Comparison of ENCODE assay signal across 13 cellular contexts in the genomic region with DNA sequence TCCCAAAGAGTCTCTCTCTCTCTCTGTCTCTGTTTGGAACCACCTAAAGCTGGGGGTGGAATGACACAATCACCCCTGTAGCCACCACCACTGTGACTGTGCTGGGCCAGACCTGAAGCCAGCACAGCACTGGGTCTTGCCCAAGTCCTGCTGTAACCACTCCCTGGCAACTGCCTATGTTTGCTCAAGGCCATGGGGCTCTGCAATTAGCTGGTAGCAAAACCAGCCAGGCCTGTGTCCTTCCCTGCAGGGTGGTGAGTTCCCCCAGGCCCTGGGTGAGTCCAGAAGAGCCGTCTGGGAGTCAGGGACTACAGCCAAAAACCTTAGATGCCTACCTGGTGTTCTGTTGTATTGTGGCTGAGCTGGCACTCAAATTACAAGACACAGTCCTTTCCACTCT. TPM values are rescaled to one million over a fixed set of nuclear protein-coding genes. Genes with fewer than 3 reads are reported as not detected.
A peak's percentile ranks its signal among the peaks of the same experiment; 100 is the strongest.
DNase-seq lines count a peak whose midpoint lies in the region; TF ChIP-seq lines count a peak whose summit lies in the region.
"Had no signal": no experiment of that assay in that cellular context is flagged by ENCODE, and none has a peak within 500 bp of the region (broad histone marks: within the 10 kb centered on the region; RNA-seq: fewer than 3 reads in every experiment).

No MANE protein-coding gene starts in this region.

- POLR2A ChIA-PET in PC-9 (lab: Charles Lee; ENCODE audit: unreplicated experiment), result no interaction called here
- POLR2A ChIA-PET in activated CD4-positive, alpha-beta T cell treated with anti-CD3 and anti-CD28 coated beads, Interleukin-2, amount 10 ng/mL, durations not matched to agents 7 days and 5 days (lab: Charles Lee), result no interaction called here

- no peaks in the 10 kb centered on the region for H3K27me3 Mint-ChIP-seq in activated CD4-positive, alpha-beta T cell treated with anti-CD3 and anti-CD28 coated beads, Interleukin-2, amount 10 ng/mL, durations not matched to agents 7 days and 5 days
- H3K27me3 Mint-ChIP-seq: brain had no signal

- H3K27me3 ChIP-seq in PC-9 (ENCODE audit: insufficient read depth, low read depth) (no peaks in the 10 kb centered on the region), esophagus squamous epithelium (no peaks in the 10 kb centered on the region), prostate gland (replicated peaks; ENCODE audit: insufficient read depth) (no peaks in the 10 kb centered on the region)

- H3K36me3 ChIP-seq in PC-9 (ENCODE audit: low read depth) (no peaks in the 10 kb centered on the region), esophagus squamous epithelium (peaks cover 9 to 98% (median 13%) of the 10 kb centered on the region in 3 donors), prostate gland (peaks cover 5 to 9% of the 10 kb centered on the region in 2 donors)

- H3K4me3 Mint-ChIP-seq in activated CD4-positive, alpha-beta T cell treated with anti-CD3 and anti-CD28 coated beads, Interleukin-2, amount 10 ng/mL, durations not matched to agents 7 days and 5 days, result no peak overlapping the region
- H3K4me3 Mint-ChIP-seq: brain; CD8-positive, alpha-beta T cell had no signal

- TF ChIP-seq CTCF in LNCaP clone FGC (IDR thresholded peaks at IDR 0.05; ENCODE audit: control insufficient read depth, extremely low read depth, insufficient read depth) (no peak), PC-9 (conservative IDR thresholded peaks at IDR 0.05) (no peak), esophagus squamous epithelium (IDR thresholded peaks at IDR 0.05) (no peak), prostate gland (IDR thresholded peaks at IDR 0.05) (no peak)

- no TSS peak for BruUV-seq in PC-9 (replicated peaks; lab: Mats Ljungman, UMichigan)

- DNase-seq in LNCaP clone FGC (ENCODE audit: low read depth) (peak; percentile 93), PC-9 (peak; percentile 33 to 86), esophagus squamous epithelium (lab: John Stamatoyannopoulos, UW) (no peak), prostate gland (ENCODE audit: low spot score) (peak; percentile 94), mesenteric fat pad (ENCODE audit: low spot score) (no peak)
- no peak for DNase-seq in activated naive CD4-positive, alpha-beta T cell (lab: John Stamatoyannopoulos, UW)
- DNase-seq in activated CD4-positive, alpha-beta T cell treated with anti-CD3 and anti-CD28 coated beads, Interleukin-2, amount 10 ng/mL, durations not matched to agents 7 days and 5 days, result no peak
- DNase-seq: CD8-positive, alpha-beta T cell; GDM1; NCI-H1048; NCI-H774 had no signal

- WGBS in esophagus squamous epithelium, 2 donors, result 18 to 30% methylated on average over 1 of the region's 1 CpG
- 29% methylated on average over 1 of the region's 1 CpG for WGBS in prostate gland

- H3K4me1 ChIP-seq in PC-9 (replicated peaks; ENCODE audit: insufficient read depth) (peaks cover 11% of the 10 kb centered on the region; the same call in 1 of the 2 replicates), esophagus squamous epithelium (peaks cover 4 to 20% (median 8%) of the 10 kb centered on the region in 3 donors), prostate gland (replicated peaks) (peaks cover 10% of the 10 kb centered on the region)

- no peaks in the 10 kb centered on the region for H3K9me2 ChIP-seq in PC-9 (ENCODE audit: insufficient read depth)

- intact Hi-C loops in PC-9 (cut with micrococcal nuclease; ENCODE audit: unreplicated experiment), result no loop called here
- intact Hi-C loops in esophagus squamous epithelium (cut with DNase I), result loop anchor here (5.0 kb wide), 1 partner anchor 252 kb away; no protein-coding TSS in a partner anchor
- intact Hi-C loops in prostate gland (cut with DNase I), result no loop called here

- CTCF ChIA-PET in PC-9 (lab: Charles Lee), result no interaction called here
- CTCF ChIA-PET in activated CD4-positive, alpha-beta T cell treated with anti-CD3 and anti-CD28 coated beads, Interleukin-2, amount 10 ng/mL, durations not matched to agents 7 days and 5 days (lab: Charles Lee), result no interaction called here

- H3K27ac ChIP-seq in PC-9 (no peak overlapping the region), esophagus squamous epithelium (peak overlapping the region; percentile 39 to 63 (median 59)), prostate gland (peak overlapping the region; percentile 62 to 67)
- H3K27ac ChIP-seq: SK-N-MC had no signal

- no peak overlapping the region for H2AFZ ChIP-seq in PC-9

- H3K4me2 ChIP-seq in PC-9, result 0 out of 2 replicates have a peak overlapping the region, but pooled peaks have one; percentile 6

- H3K4me3 ChIP-seq in LNCaP clone FGC (ENCODE audit: low read depth, low read length) (no peak overlapping the region), PC-9 (no peak overlapping the region), esophagus squamous epithelium (no peak overlapping the region), prostate gland (no peak overlapping the region)
- H3K4me3 ChIP-seq: SK-N-MC had no signal

- peaks cover 10% of the 10 kb centered on the region; the same call in 1 of the 2 replicates for H3F3A ChIP-seq in PC-9 (ENCODE audit: insufficient read depth, low read depth)

- H4K20me1 ChIP-seq in PC-9 (ENCODE audit: insufficient read depth), result no peaks in the 10 kb centered on the region

- TF ChIP-seq POLR2A in esophagus squamous epithelium (IDR thresholded peaks at IDR 0.05) (no peak), prostate gland (IDR thresholded peaks at IDR 0.05) (no peak)

- no peak overlapping the region for H3K27ac Mint-ChIP-seq in activated CD4-positive, alpha-beta T cell treated with anti-CD3 and anti-CD28 coated beads, Interleukin-2, amount 10 ng/mL, durations not matched to agents 7 days and 5 days
- H3K27ac Mint-ChIP-seq: CD8-positive, alpha-beta T cell had no signal

- H3K9me3 Mint-ChIP-seq in activated CD4-positive, alpha-beta T cell treated with anti-CD3 and anti-CD28 coated beads, Interleukin-2, amount 10 ng/mL, durations not matched to agents 7 days and 5 days, result no peaks in the 10 kb centered on the region
- H3K9me3 Mint-ChIP-seq: brain; CD8-positive, alpha-beta T cell had no signal

- H3K36me3 Mint-ChIP-seq in activated CD4-positive, alpha-beta T cell treated with anti-CD3 and anti-CD28 coated beads, Interleukin-2, amount 10 ng/mL, durations not matched to agents 7 days and 5 days (ENCODE audit: low read depth), result peaks cover 55% of the 10 kb centered on the region

- H3K4me1 Mint-ChIP-seq in activated CD4-positive, alpha-beta T cell treated with anti-CD3 and anti-CD28 coated beads, Interleukin-2, amount 10 ng/mL, durations not matched to agents 7 days and 5 days, result no peaks in the 10 kb centered on the region
- H3K4me1 Mint-ChIP-seq: brain had no signal

- no peaks in the 10 kb centered on the region for H3K79me2 ChIP-seq in PC-9 (ENCODE audit: low read depth)

- H3K9me3 ChIP-seq in PC-9 (ENCODE audit: insufficient read depth, low read depth) (no peaks in the 10 kb centered on the region), esophagus squamous epithelium (no peaks in the 10 kb centered on the region), prostate gland (no peaks in the 10 kb centered on the region)

RNA-seq across cellular contexts. Expression of gene DGLUCY, which starts 50.8 kb away (rescaled TPM):
- total RNA-seq in PC-9 (2021) (14.4 and 15.9 TPM in 2 replicates), esophagus squamous epithelium (10 to 100 TPM; 32.6 to 51.3 (median 38.9) TPM), prostate gland (100 to 1,000 TPM in 1 of 2 donors, 10 to 100 TPM in 1; 88.0 to 148 TPM), mesenteric fat pad (41.1 TPM)
- total RNA-seq in activated CD4-positive, alpha-beta T cell treated with anti-CD3 and anti-CD28 coated beads, Interleukin-2, amount 10 ng/mL, durations not matched to agents 7 days and 5 days, result 100 to 1,000 TPM; 109 to 110 TPM

Comparison
In these comparisons a context has a peak if more than half of its experiments do, and no peak if none do; other contexts are left out.
1. DNase-seq: peak in LNCaP clone FGC (single experiment), PC-9 (2 of 2) and prostate gland (single experiment); none in esophagus squamous epithelium (single experiment), activated naive CD4-positive, alpha-beta T cell (0 of 4), activated CD4-positive, alpha-beta T cell treated with anti-CD3 and anti-CD28 coated beads, Interleukin-2, amount 10 ng/mL, durations not matched to agents 7 days and 5 days (single experiment) and mesenteric fat pad (single experiment).